30 cellular contexts compared by ENCODE assay signal in the genomic region with DNA sequence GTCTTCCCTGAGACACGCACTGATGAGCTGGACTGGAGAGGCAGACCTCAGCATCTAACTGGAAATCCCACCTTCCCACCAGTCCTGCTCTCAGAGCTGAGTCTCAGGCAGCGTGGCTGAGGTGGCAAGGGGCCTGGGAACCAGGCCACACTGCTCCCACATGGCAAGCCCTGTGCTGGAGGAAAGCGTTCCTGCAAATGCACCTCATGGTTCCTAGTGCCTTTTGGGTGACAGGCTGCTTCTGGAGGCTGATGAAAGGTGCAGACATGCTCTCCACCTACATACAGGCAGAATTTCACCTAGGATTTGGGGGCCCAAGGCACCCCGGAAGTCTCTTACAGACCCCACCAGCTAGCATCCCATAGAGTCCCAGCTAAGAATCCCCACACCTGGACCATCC.
"Had no signal": no experiment of that assay in that cellular context is flagged by ENCODE, and none has a peak within 500 bp of the region (broad histone marks: within the 10 kb centered on the region; RNA-seq: fewer than 3 reads in every experiment).

No MANE protein-coding gene starts in this region.

- H3K27me3 Mint-ChIP-seq: activated CD4-positive, alpha-beta memory T cell treated with anti-CD3 and anti-CD28 coated beads for 36 hours; activated CD4-positive, alpha-beta T cell treated with anti-CD3 and anti-CD28 coated beads for 36 hours; activated CD4-positive, alpha-beta T cell treated with anti-CD3 and anti-CD28 coated beads, Interleukin-2, amount 10 ng/mL, durations not matched to agents 24 days and 14 days; activated naive CD4-positive, alpha-beta T cell treated with anti-CD3 and anti-CD28 coated beads, Interleukin-2, amount 10 ng/mL, durations not matched to agents 7 days and 5 days; activated T-cell treated with anti-CD3 and anti-CD28 coated beads, Interleukin-2, amount 50 U/mL, for 24 hours; dendritic cell treated with granulocyte-macrophage colony-stimulating factor and Interleukin-4, amounts not matched to agents 40 ng/mL and 50 ng/mL, for 4 days; T-helper 17 cell had no signal

- DNase-seq: activated CD4-positive, alpha-beta memory T cell treated with anti-CD3 and anti-CD28 coated beads for 36 hours; activated CD4-positive, alpha-beta T cell treated with anti-CD3 and anti-CD28 coated beads for 36 hours; activated CD4-positive, alpha-beta T cell treated with anti-CD3 and anti-CD28 coated beads, Interleukin-2, amount 10 ng/mL, durations not matched to agents 24 days and 14 days; activated CD4-positive, CD25-positive, alpha-beta regulatory T cell; activated CD4-positive, CD25-positive, alpha-beta regulatory T cell treated with anti-CD3 and anti-CD28 coated beads, Interleukin-2, amount 50 U/mL, for 72 hours; activated CD8-positive, alpha-beta memory T cell treated with anti-CD3 and anti-CD28 coated beads, Interleukin-2, amount 50 U/mL, for 48 hours; activated CD8-positive, alpha-beta T cell treated with anti-CD3 and anti-CD28 coated beads, Interleukin-2, amount 10 ng/mL, durations not matched to agents 7 days and 5 days; activated gamma-delta T cell; activated naive CD4-positive, alpha-beta T cell; activated naive CD4-positive, alpha-beta T cell treated with anti-CD3 and anti-CD28 coated beads, Interleukin-2, amount 10 ng/mL, durations not matched to agents 7 days and 5 days; activated T-cell treated with anti-CD3 and anti-CD28 coated beads for 4 hours; activated T-cell treated with anti-CD3 and anti-CD28 coated beads, Interleukin-2, amount 50 U/mL, for 24 hours; activated T-cell treated with anti-CD3 and anti-CD28 coated beads, Interleukin-2, amount 50 U/mL, for 72 hours; amniotic stem cell; brain microvascular endothelial cell; effector memory CD4-positive, alpha-beta T cell; erythroblast; foreskin keratinocyte; gastrocnemius medialis; glutamatergic neuron; heart left ventricle; T-helper 1 cell; T-helper 17 cell; T1000 had no signal

- H3K9me3 ChIP-seq: gastrocnemius medialis had no signal

- H3K4me1 Mint-ChIP-seq: activated CD4-positive, alpha-beta T cell treated with anti-CD3 and anti-CD28 coated beads for 36 hours; activated CD4-positive, alpha-beta T cell treated with anti-CD3 and anti-CD28 coated beads, Interleukin-2, amount 10 ng/mL, durations not matched to agents 24 days and 14 days; activated naive CD4-positive, alpha-beta T cell treated with anti-CD3 and anti-CD28 coated beads, Interleukin-2, amount 10 ng/mL, durations not matched to agents 7 days and 5 days; T-helper 17 cell had no signal

- H3K4me1 ChIP-seq: esophagus muscularis mucosa, foreskin keratinocyte, gastrocnemius medialis, heart left ventricle had no signal

- ATAC-seq: activated CD4-positive, alpha-beta T cell treated with anti-CD3 and anti-CD28 coated beads for 36 hours; activated CD8-positive, alpha-beta T cell treated with anti-CD3 and anti-CD28 coated beads, Interleukin-2, amount 10 ng/mL, durations not matched to agents 7 days and 5 days; activated T-cell treated with anti-CD3 and anti-CD28 coated beads, Interleukin-2, amount 50 U/mL, for 72 hours; foreskin keratinocyte; gastrocnemius medialis; heart left ventricle; T-helper 17 cell had no signal

- H3K36me3 ChIP-seq: brain microvascular endothelial cell, gastrocnemius medialis, heart left ventricle had no signal

- H3K4me3 Mint-ChIP-seq: activated CD4-positive, alpha-beta memory T cell treated with anti-CD3 and anti-CD28 coated beads for 36 hours; activated CD4-positive, alpha-beta T cell treated with anti-CD3 and anti-CD28 coated beads for 36 hours; activated CD4-positive, alpha-beta T cell treated with anti-CD3 and anti-CD28 coated beads, Interleukin-2, amount 10 ng/mL, durations not matched to agents 24 days and 14 days; activated CD8-positive, alpha-beta T cell treated with anti-CD3 and anti-CD28 coated beads, Interleukin-2, amount 10 ng/mL, durations not matched to agents 7 days and 5 days; activated naive CD4-positive, alpha-beta T cell treated with anti-CD3 and anti-CD28 coated beads, Interleukin-2, amount 10 ng/mL, durations not matched to agents 7 days and 5 days; activated naive CD8-positive, alpha-beta T cell; activated T-cell treated with anti-CD3 and anti-CD28 coated beads, Interleukin-2, amount 50 U/mL, for 24 hours; activated T-cell treated with anti-CD3 and anti-CD28 coated beads, Interleukin-2, amount 50 U/mL, for 72 hours; dendritic cell treated with granulocyte-macrophage colony-stimulating factor and Interleukin-4, amounts not matched to agents 40 ng/mL and 50 ng/mL, for 4 days; T-helper 17 cell; T-helper 2 cell treated with Interferon-gamma antibody and Interleukin-4, amounts not matched to agents 5 μg/mL and 100 μg/mL, for 36 hours had no signal

- H3K27ac Mint-ChIP-seq: activated CD4-positive, alpha-beta memory T cell treated with anti-CD3 and anti-CD28 coated beads for 36 hours; activated CD4-positive, alpha-beta T cell treated with anti-CD3 and anti-CD28 coated beads for 36 hours; activated CD4-positive, alpha-beta T cell treated with anti-CD3 and anti-CD28 coated beads, Interleukin-2, amount 10 ng/mL, durations not matched to agents 24 days and 14 days; activated CD8-positive, alpha-beta T cell treated with anti-CD3 and anti-CD28 coated beads, Interleukin-2, amount 10 ng/mL, durations not matched to agents 7 days and 5 days; activated naive CD4-positive, alpha-beta T cell treated with anti-CD3 and anti-CD28 coated beads, Interleukin-2, amount 10 ng/mL, durations not matched to agents 7 days and 5 days; activated naive CD8-positive, alpha-beta T cell; activated T-cell treated with anti-CD3 and anti-CD28 coated beads, Interleukin-2, amount 50 U/mL, for 24 hours; activated T-cell treated with anti-CD3 and anti-CD28 coated beads, Interleukin-2, amount 50 U/mL, for 72 hours; dendritic cell treated with granulocyte-macrophage colony-stimulating factor and Interleukin-4, amounts not matched to agents 40 ng/mL and 50 ng/mL, for 4 days; T-helper 17 cell; T-helper 2 cell treated with Interferon-gamma antibody and Interleukin-4, amounts not matched to agents 5 μg/mL and 100 μg/mL, for 36 hours had no signal

- H3K4me3 ChIP-seq: coronary artery, dorsolateral prefrontal cortex, esophagus muscularis mucosa, gastrocnemius medialis, heart left ventricle had no signal

- H3K27ac ChIP-seq: brain microvascular endothelial cell, coronary artery, esophagus muscularis mucosa, foreskin keratinocyte, gastrocnemius medialis, heart left ventricle had no signal

- H3K36me3 Mint-ChIP-seq: activated CD4-positive, alpha-beta memory T cell treated with anti-CD3 and anti-CD28 coated beads for 36 hours; activated naive CD4-positive, alpha-beta T cell treated with anti-CD3 and anti-CD28 coated beads, Interleukin-2, amount 10 ng/mL, durations not matched to agents 7 days and 5 days had no signal

- H3K27me3 ChIP-seq: brain microvascular endothelial cell, dorsolateral prefrontal cortex, esophagus muscularis mucosa, foreskin keratinocyte, gastrocnemius medialis, heart left ventricle had no signal
